In genomic region chr19:3407556-3408516, GRCh38 we compare ENCODE assay signal across 9 cellular contexts. TPM values are rescaled to one million over a fixed set of nuclear protein-coding genes. Genes with fewer than 3 reads are reported as not detected.
DNase-seq lines count a peak whose midpoint lies in the region; ATAC-seq, FAIRE-seq and TF ChIP-seq lines count a peak whose summit lies in the region.
"Had no signal": no experiment of that assay in that cellular context is flagged by ENCODE, and none has a peak within 500 bp of the region (broad histone marks: within the 10 kb centered on the region; RNA-seq: fewer than 3 reads in every experiment).

No MANE protein-coding gene starts in this region.

- no peak overlapping the region for H3K9ac ChIP-seq in IMR-90 (ENCODE audit: low read depth, low read length)
- no peak overlapping the region for H3K9ac ChIP-seq in endothelial cell of umbilical vein (replicated peaks; ENCODE audit: extremely low read depth, insufficient read depth, low read length)
- peak overlapping the region; percentile 71 to 81 for H3K9ac ChIP-seq in stomach smooth muscle (ENCODE audit: low read length in 2 of 2)

- POLR2A ChIA-PET in IMR-90 (lab: Charles Lee; ENCODE audit: unreplicated experiment), result no interaction called here
- POLR2A ChIA-PET in endothelial cell of umbilical vein (lab: Charles Lee), result no interaction called here

- TF ChIP-seq POLR2A in IMR-90 (IDR thresholded peaks at IDR 0.05; ENCODE audit: low read depth, low read length) (no peak), endothelial cell of umbilical vein (IDR thresholded peaks at IDR 0.05; ENCODE audit: low read depth, low read length) (no peak)

- H4K20me1 ChIP-seq in IMR-90 (ENCODE audit: insufficient read depth, low read length), result peaks cover 25% of the 10 kb centered on the region
- H4K20me1 ChIP-seq in endothelial cell of umbilical vein (replicated peaks; ENCODE audit: control insufficient read depth, extremely low read depth, insufficient read depth, low read length), result no peaks in the 10 kb centered on the region

- H3K27me3 ChIP-seq in IMR-90 (ENCODE audit: control insufficient read depth, insufficient read depth, low read length) (no peaks in the 10 kb centered on the region), endothelial cell of umbilical vein (ENCODE audit: control insufficient read depth in 2 of 2, insufficient read depth in 2 of 2, low read length in 2 of 2) (no peaks in the 10 kb centered on the region), stomach smooth muscle (ENCODE audit: control insufficient read depth in 1 of 2, insufficient read depth in 2 of 2, low read length in 2 of 2) (no peaks in the 10 kb centered on the region)

- no peak overlapping the region for H3K18ac ChIP-seq in IMR-90 (ENCODE audit: low read depth, low read length)

- intact Hi-C loops in IMR-90 (cut with micrococcal nuclease), result no loop called here
- intact Hi-C loops in endothelial cell of umbilical vein (cut with micrococcal nuclease), result no loop called here

- in situ Hi-C loops in IMR-90 (cut with MboI; ENCODE audit: low sequenced_read_pairs), result no loop called here

- H3K9me1 ChIP-seq in IMR-90 (ENCODE audit: insufficient read depth, low read length) (peaks cover 12% of the 10 kb centered on the region), endothelial cell of umbilical vein (replicated peaks; ENCODE audit: control insufficient read depth, extremely low read depth, insufficient read depth, low read length) (no peaks in the 10 kb centered on the region)

- TF ChIP-seq CTCF in IMR-90 (conservative IDR thresholded peaks at IDR 0.05; ENCODE audit: low read depth, low read length) (no peak), endothelial cell of umbilical vein (IDR thresholded peaks at IDR 0.05; ENCODE audit: extremely low read depth in 1 of 2, insufficient read depth in 1 of 2, low read depth in 1 of 2, low read length in 2 of 2) (no peak), GM20000 (IDR thresholded peaks at IDR 0.05; ENCODE audit: extremely low read depth, missing control alignments) (no peak)

- no peaks in the 10 kb centered on the region for H3K9me3 ChIP-seq in IMR-90 (ENCODE audit: control insufficient read depth, insufficient read depth, low read length)
- no peaks in the 10 kb centered on the region for H3K9me3 ChIP-seq in endothelial cell of umbilical vein (replicated peaks; ENCODE audit: control insufficient read depth, insufficient read depth, low read length)
- H3K9me3 ChIP-seq in stomach smooth muscle (ENCODE audit: control insufficient read depth in 2 of 2, low read length in 2 of 2), result no peaks in the 10 kb centered on the region

- H2BK120ac ChIP-seq in IMR-90 (ENCODE audit: low read depth, low read length), result peak overlapping the region; percentile 7

- peak overlapping the region; percentile 11; the same call in 1 of the 2 replicates for H4K5ac ChIP-seq in IMR-90 (ENCODE audit: low read depth, low read length)

- H3K27ac ChIP-seq in IMR-90 (ENCODE audit: insufficient read depth, low read length), result peak overlapping the region; percentile 64
- no peak overlapping the region for H3K27ac ChIP-seq in endothelial cell of umbilical vein (ENCODE audit: insufficient read depth, low read depth, low read length)
- peak overlapping the region; percentile 99 for H3K27ac ChIP-seq in stomach smooth muscle (ENCODE audit: low read length)

- peak overlapping the region; percentile 47 for H2BK5ac ChIP-seq in IMR-90 (ENCODE audit: low read depth, low read length, poor library complexity, severe bottlenecking)

- no peak for ATAC-seq in IMR-90 (ENCODE audit: low read depth)
- ATAC-seq: activated T-helper 17 cell treated with anti-CD3 and anti-CD28 coated beads, Interleukin-2, amount 50 U/mL, for 72 hours had no signal

- H2AK5ac ChIP-seq in IMR-90 (ENCODE audit: low read depth, low read length), result peak overlapping the region; percentile 91

- peak overlapping the region; percentile 80 for H2AK9ac ChIP-seq in IMR-90 (replicated peaks; ENCODE audit: low read depth, low read length, poor library complexity)

- no peak overlapping the region; the same call in 1 of the 2 replicates for H3K56ac ChIP-seq in IMR-90 (ENCODE audit: extremely low read depth, insufficient read depth, low read length)

- CTCF ChIA-PET in IMR-90 (lab: Yijun Ruan, JAX), result interaction anchor here (1.5 kb wide), 1 partner anchor 22 kb away, joined by 3 read pairs; no protein-coding TSS in a partner anchor
- CTCF ChIA-PET in endothelial cell of umbilical vein (lab: Charles Lee), result interaction anchor here (0.8 to 1.0 kb wide), 2 partner anchors 22 to 103 kb away, joined by 3 to 6 read pairs; no protein-coding TSS in a partner anchor

- FAIRE-seq in endothelial cell of umbilical vein (lab: Jason Lieb, UNC), result peak; percentile 21

- DNase-seq in IMR-90, result no peak
- no peak for DNase-seq in endothelial cell of umbilical vein (ENCODE audit: low read depth, low spot score)
- peak; percentile 66 for DNase-seq in medulla oblongata (ENCODE audit: extremely low spot score)
- DNase-seq in GM20000 (ENCODE audit: low spot score), result no peak
- DNase-seq in NCI-H2029 (lab: John Stamatoyannopoulos, UW), result no peak
- no peak for DNase-seq in globus pallidus (ENCODE audit: low spot score)
- no peak for DNase-seq in activated CD8-positive, alpha-beta memory T cell treated with anti-CD3 and anti-CD28 coated beads, Interleukin-2, amount 50 U/mL, for 4 hours

- H3K36me3 ChIP-seq in IMR-90 (ENCODE audit: control insufficient read depth, insufficient read depth, low read length) (peaks cover 17% of the 10 kb centered on the region), endothelial cell of umbilical vein (ENCODE audit: control insufficient read depth in 2 of 2, extremely low read depth in 1 of 2, insufficient read depth in 2 of 2, low read length in 2 of 2) (peaks cover 0 to 5% of the 10 kb centered on the region in 2 experiments), stomach smooth muscle (ENCODE audit: control insufficient read depth in 2 of 2, insufficient read depth in 2 of 2, low read length in 2 of 2) (peaks cover 0 to 2% of the 10 kb centered on the region in 2 donors)

- no peak overlapping the region for H2AFZ ChIP-seq in IMR-90 (replicated peaks; ENCODE audit: low read length, poor library complexity)
- H2AFZ ChIP-seq in endothelial cell of umbilical vein (ENCODE audit: low read depth, low read length), result no peak overlapping the region

- H4K91ac ChIP-seq in IMR-90 (ENCODE audit: insufficient read depth, low read depth, low read length), result peak overlapping the region; percentile 52

- H3K79me2 ChIP-seq in endothelial cell of umbilical vein (ENCODE audit: control insufficient read depth, insufficient read depth, low read length), result peaks cover 60% of the 10 kb centered on the region

- peaks cover 21% of the 10 kb centered on the region for H3K4me1 ChIP-seq in IMR-90 (ENCODE audit: control insufficient read depth, insufficient read depth, low read length)
- H3K4me1 ChIP-seq in endothelial cell of umbilical vein (ENCODE audit: control insufficient read depth, extremely low read depth, insufficient read depth, low read length), result peaks cover 22% of the 10 kb centered on the region
- H3K4me1 ChIP-seq in stomach smooth muscle (ENCODE audit: control insufficient read depth, insufficient read depth, low read length), result peaks cover 70% of the 10 kb centered on the region

- H3K4ac ChIP-seq in IMR-90 (ENCODE audit: low read depth, low read length), result peak overlapping the region; percentile 66

- H3K14ac ChIP-seq in IMR-90 (replicated peaks; ENCODE audit: low read depth, low read length), result peak overlapping the region; percentile 62

- H3K4me3 ChIP-seq in IMR-90 (ENCODE audit: insufficient read depth, low read depth, low read length), result no peak overlapping the region
- H3K4me3 ChIP-seq in endothelial cell of umbilical vein (replicated peaks in 1 of 3; ENCODE audit: insufficient read depth in 1 of 3, low read depth in 1 of 3, low read length in 3 of 3), result no peak overlapping the region
- H3K4me3 ChIP-seq in stomach smooth muscle (ENCODE audit: low read length in 2 of 2), result peak overlapping the region; percentile 50 to 59

- H2BK20ac ChIP-seq in IMR-90 (ENCODE audit: low read depth, low read length), result peak overlapping the region; percentile 20; the same call in 1 of the 2 replicates

- peak overlapping the region; percentile 69 to 76; a peak in 2 of 4 replicates for H4K8ac ChIP-seq in IMR-90 (ENCODE audit: low read depth in 2 of 2, low read length in 2 of 2)

- dilution Hi-C loops in IMR-90 (cut with HindIII; ENCODE audit: low sequenced_read_pairs, unreplicated experiment) (no loop called here), endothelial cell of umbilical vein (cut with MboI; ENCODE audit: extremely low pct_ligation_motif_present, low sequenced_read_pairs) (no loop called here)

- no peak for TF ChIP-seq RAD21 in IMR-90 (IDR thresholded peaks at IDR 0.05; ENCODE audit: low read length)

- H2BK15ac ChIP-seq in IMR-90 (ENCODE audit: low read depth, low read length), result no peak overlapping the region; the same call in 2 of the 3 replicates

- 43% methylated on average over 14 of the region's 27 CpGs; no CpG with 5 or more reads in 1 of the 2 experiments for WGBS in IMR-90 (ENCODE audit: extremely low coverage in 2 of 2, insufficient read length in 1 of 2), 2 experiments

- H3K4me2 ChIP-seq in IMR-90 (ENCODE audit: low read depth, low read length) (no peak overlapping the region), endothelial cell of umbilical vein (ENCODE audit: insufficient read depth, low read length) (no peak overlapping the region)

- peak overlapping the region; percentile 72 for H3K23ac ChIP-seq in IMR-90 (ENCODE audit: low read depth, low read length)

- BruUV-seq in IMR-90 (replicated peaks; lab: Mats Ljungman, UMichigan) (no TSS peak), endothelial cell of umbilical vein (replicated peaks; lab: Mats Ljungman, UMichigan) (no TSS peak)

- H3K79me1 ChIP-seq in IMR-90 (ENCODE audit: low read depth in 1 of 2, low read length in 2 of 2), result peaks cover 30 to 72% of the 10 kb centered on the region in 2 experiments

TF ChIP-seq in IMR-90, 13 proteins besides CTCF, POLR2A, EP300 and RAD21 (continues in another document):
- no peak for TF ChIP-seq BHLHE40 (IDR thresholded peaks at IDR 0.05; ENCODE audit: low read depth, low read length)

TF ChIP-seq in endothelial cell of umbilical vein, 7 proteins besides CTCF, POLR2A, EP300 and RAD21 (continues in another document):
- TF ChIP-seq EZH2 (IDR thresholded peaks at IDR 0.05; ENCODE audit: borderline replicate concordance, low read depth, low read length, severe bottlenecking), result no peak

RNA-seq across cellular contexts. Expression of gene NFIC, which starts 41.5 kb away (rescaled TPM):
- 21.9 and 26.9 TPM in 2 replicates for total RNA-seq in IMR-90 (2012; rRNA removed)
- 29.2 and 32.1 TPM in 2 replicates for polyA plus RNA-seq in IMR-90 (2012; rRNA removed)
- 19.6 and 28.1 TPM in 2 replicates for polyA plus RNA-seq in IMR-90 (2012; cell fraction: cytosol; rRNA removed)
- polyA plus RNA-seq in IMR-90 (2012; cell fraction: nucleus; rRNA removed; ENCODE audit: low replicate concordance), result 23.6 and 45.1 TPM in 2 replicates
- total RNA-seq in endothelial cell of umbilical vein, result 131 and 133 TPM in 2 replicates
- polyA plus RNA-seq in endothelial cell of umbilical vein, result 8.5 and 11.4 TPM in 2 replicates
- 12.8 and 14.1 TPM in 2 replicates for polyA plus RNA-seq in endothelial cell of umbilical vein (2011; cell fraction: cytosol; rRNA removed)
- polyA plus RNA-seq in endothelial cell of umbilical vein (2011; cell fraction: nucleus; rRNA removed), result 21.9 and 24.5 TPM in 2 replicates
- 41.1 and 45.2 TPM in 2 replicates for polyA plus RNA-seq in endothelial cell of umbilical vein (2012)
- 16.4 and 18.3 TPM in 2 replicates for polyA minus RNA-seq in endothelial cell of umbilical vein
- polyA minus RNA-seq in endothelial cell of umbilical vein (2011; cell fraction: cytosol; rRNA and poly(A)+ RNA removed), result 35.0 TPM
- 14.8 and 32.1 TPM in 2 replicates for polyA minus RNA-seq in endothelial cell of umbilical vein (2011; cell fraction: nucleus; rRNA and poly(A)+ RNA removed)

Comparison
In these comparisons a context has a peak if more than half of its experiments do, and no peak if none do; other contexts are left out.
1. H3K4me3 ChIP-seq: peak in stomach smooth muscle (2 of 2); none in IMR-90 (single experiment) and endothelial cell of umbilical vein (0 of 3).
2. H3K9ac ChIP-seq: peak in stomach smooth muscle (2 of 2); none in IMR-90 (single experiment) and endothelial cell of umbilical vein (single experiment).